In the genomic region with DNA sequence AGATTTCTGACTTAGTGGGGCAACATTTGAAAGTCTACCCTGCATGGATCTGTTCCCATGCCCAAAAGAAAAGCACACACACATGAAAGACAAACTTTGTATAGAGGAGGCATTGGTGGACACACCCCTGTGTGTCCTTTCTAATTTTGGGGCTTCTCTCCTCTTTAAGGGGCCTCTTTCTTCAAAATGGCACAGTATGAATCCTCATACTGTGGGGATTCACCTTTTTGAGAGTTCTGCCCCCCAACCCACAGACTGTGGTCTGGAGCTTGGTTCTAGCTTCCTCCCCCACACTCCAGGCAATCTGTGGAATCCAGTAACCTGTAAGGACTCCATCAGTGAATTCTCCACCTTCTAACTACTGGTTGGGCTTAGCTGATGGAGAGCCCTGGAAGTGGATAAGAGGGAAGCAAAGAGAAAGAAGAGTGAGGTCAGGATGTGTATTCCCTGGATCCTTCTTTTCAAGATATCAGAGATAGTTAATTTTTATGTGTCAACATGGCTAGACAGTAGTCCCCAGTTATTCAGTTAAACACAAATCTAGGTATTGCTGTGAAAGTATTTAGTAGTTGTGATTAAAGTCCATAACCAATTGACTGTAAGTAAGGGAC, we compare ENCODE assay signal across 33 cellular contexts.
"Had no signal": no experiment of that assay in that cellular context is flagged by ENCODE, and none has a peak within 500 bp of the region (broad histone marks: within the 10 kb centered on the region; RNA-seq: fewer than 3 reads in every experiment).

No MANE protein-coding gene starts in this region.

- H3K4me3 Mint-ChIP-seq: activated CD4-positive, alpha-beta memory T cell treated with anti-CD3 and anti-CD28 coated beads for 36 hours; activated CD8-positive, alpha-beta memory T cell treated with anti-CD3 and anti-CD28 coated beads, Interleukin-2, amount 10 ng/mL, durations not matched to agents 7 days and 5 days; activated CD8-positive, alpha-beta T cell treated with anti-CD3 and anti-CD28 coated beads, Interleukin-2, amount 10 ng/mL, durations not matched to agents 7 days and 5 days; activated naive CD4-positive, alpha-beta T cell treated with anti-CD3 and anti-CD28 coated beads, Interleukin-2, amount 10 ng/mL, durations not matched to agents 7 days and 5 days; activated naive CD8-positive, alpha-beta T cell treated with anti-CD3 and anti-CD28 coated beads, Interleukin-2, amount 10 ng/mL, durations not matched to agents 7 days and 5 days; activated T-helper 1 cell treated with anti-CD3 and anti-CD28 coated beads, Interleukin-12 subunit alpha, Interleukin-12 subunit beta, Interleukin-2, Interleukin-4 antibody, amounts not matched to agents 30 ng/mL and 10 ng/mL and 1 ng/mL, durations not matched to agents 14 hours and 24 hours and 36 hours; brain; endodermal cell; WTC11 had no signal

- H3K4me1 ChIP-seq: ascending aorta, breast epithelium, colonic mucosa, esophagus muscularis mucosa, gastrocnemius medialis had no signal

- H3K27me3 Mint-ChIP-seq: activated CD4-positive, alpha-beta memory T cell treated with anti-CD3 and anti-CD28 coated beads for 36 hours; activated CD8-positive, alpha-beta memory T cell treated with anti-CD3 and anti-CD28 coated beads, Interleukin-2, amount 10 ng/mL, durations not matched to agents 7 days and 5 days had no signal

- H3K27ac ChIP-seq: ascending aorta, breast epithelium, cardiac muscle cell, colonic mucosa, esophagus muscularis mucosa, foreskin keratinocyte, gastrocnemius medialis, heart left ventricle, VCaP had no signal

- H3K36me3 ChIP-seq: ascending aorta, breast epithelium, cardiac muscle cell, colonic mucosa, esophagus muscularis mucosa, gastrocnemius medialis, heart left ventricle had no signal

- H3K4me3 ChIP-seq: ascending aorta, breast epithelium, cardiac muscle cell, colonic mucosa, esophagus muscularis mucosa, gastrocnemius medialis, heart left ventricle had no signal

- DNase-seq: activated CD4-positive, alpha-beta memory T cell treated with anti-CD3 and anti-CD28 coated beads for 36 hours; activated CD4-positive, alpha-beta T cell treated with anti-CD3 and anti-CD28 coated beads for 1 hour; activated CD4-positive, alpha-beta T cell treated with anti-CD3 and anti-CD28 coated beads for 48 hours; activated CD8-positive, alpha-beta memory T cell treated with anti-CD3 and anti-CD28 coated beads, Interleukin-2, amount 10 ng/mL, durations not matched to agents 7 days and 5 days; activated CD8-positive, alpha-beta memory T cell treated with anti-CD3 and anti-CD28 coated beads, Interleukin-2, amount 50 U/mL, for 4 hours; activated CD8-positive, alpha-beta T cell treated with anti-CD3 and anti-CD28 coated beads, Interleukin-2, amount 10 ng/mL, durations not matched to agents 7 days and 5 days; activated effector memory CD4-positive, alpha-beta T cell treated with anti-CD3 and anti-CD28 coated beads, Interleukin-2, amount 50 U/mL, for 16 hours; activated naive CD4-positive, alpha-beta T cell treated with anti-CD3 and anti-CD28 coated beads, Interleukin-2, amount 10 ng/mL, durations not matched to agents 7 days and 5 days; activated naive CD8-positive, alpha-beta T cell treated with anti-CD3 and anti-CD28 coated beads, Interleukin-2, amount 10 ng/mL, durations not matched to agents 7 days and 5 days; activated T-cell treated with anti-CD3 and anti-CD28 coated beads, Interleukin-2, amount 50 U/mL, for 1 hour; activated T-cell treated with anti-CD3 and anti-CD28 coated beads, Interleukin-2, amount 50 U/mL, for 48 hours; central memory CD4-positive, alpha-beta T cell; cerebellar nuclear complex; colonic mucosa; effector CD8-positive, alpha-beta T cell; endodermal cell; erythroblast; foreskin keratinocyte; gastrocnemius medialis; glutamatergic neuron; heart left ventricle; T-helper 2 cell had no signal

- FAIRE-seq: TTC549 had no signal

- H3K9me3 ChIP-seq: ascending aorta, breast epithelium, colonic mucosa, gastrocnemius medialis had no signal

- H3K27ac Mint-ChIP-seq: activated CD4-positive, alpha-beta memory T cell treated with anti-CD3 and anti-CD28 coated beads for 36 hours; activated CD8-positive, alpha-beta memory T cell treated with anti-CD3 and anti-CD28 coated beads, Interleukin-2, amount 10 ng/mL, durations not matched to agents 7 days and 5 days; activated CD8-positive, alpha-beta T cell treated with anti-CD3 and anti-CD28 coated beads, Interleukin-2, amount 10 ng/mL, durations not matched to agents 7 days and 5 days; activated naive CD4-positive, alpha-beta T cell treated with anti-CD3 and anti-CD28 coated beads, Interleukin-2, amount 10 ng/mL, durations not matched to agents 7 days and 5 days; activated naive CD4-positive, alpha-beta T cell treated with anti-CD3 and anti-CD28 coated beads, Interleukin-2, amount 50 U/mL, for 72 hours; activated naive CD8-positive, alpha-beta T cell treated with anti-CD3 and anti-CD28 coated beads, Interleukin-2, amount 10 ng/mL, durations not matched to agents 7 days and 5 days; activated T-helper 1 cell treated with anti-CD3 and anti-CD28 coated beads, Interleukin-12 subunit alpha, Interleukin-12 subunit beta, Interleukin-2, Interleukin-4 antibody, amounts not matched to agents 30 ng/mL and 10 ng/mL and 1 ng/mL, durations not matched to agents 14 hours and 24 hours and 36 hours; activated T-helper 2 cell treated with anti-CD3 and anti-CD28 coated beads, Interferon-gamma antibody, Interleukin-2, Interleukin-4, amounts not matched to agents 10 μg/mL and 5 μg/mL and 100 μg/mL, durations not matched to agents 14 hours and 24 hours and 36 hours; brain; endodermal cell; WTC11 had no signal

- H3K9me3 Mint-ChIP-seq: WTC11 had no signal

- ATAC-seq: activated CD8-positive, alpha-beta memory T cell treated with anti-CD3 and anti-CD28 coated beads, Interleukin-2, amount 10 ng/mL, durations not matched to agents 7 days and 5 days; activated CD8-positive, alpha-beta T cell treated with anti-CD3 and anti-CD28 coated beads, Interleukin-2, amount 10 ng/mL, durations not matched to agents 7 days and 5 days; activated naive CD4-positive, alpha-beta T cell treated with anti-CD3 and anti-CD28 coated beads, Interleukin-2, amount 50 U/mL, for 72 hours; foreskin keratinocyte; gastrocnemius medialis; heart left ventricle; WTC11 had no signal

- H3K27me3 ChIP-seq: ascending aorta, breast epithelium, cardiac muscle cell, colonic mucosa, esophagus muscularis mucosa, foreskin keratinocyte, gastrocnemius medialis, heart left ventricle had no signal
